ENCODE assay signal across 20 cellular contexts in genomic region chr1:56339786-56340465, GRCh38.
DNase-seq lines count a peak whose midpoint lies in the region; ATAC-seq, FAIRE-seq and TF ChIP-seq lines count a peak whose summit lies in the region.
"Had no signal": no experiment of that assay in that cellular context is flagged by ENCODE, and none has a peak within 500 bp of the region (broad histone marks: within the 10 kb centered on the region; RNA-seq: fewer than 3 reads in every experiment).

No MANE protein-coding gene starts in this region.

- H4K8ac ChIP-seq in IMR-90 (ENCODE audit: low read depth in 2 of 2, low read length in 2 of 2) (no peak overlapping the region), H1 (ENCODE audit: extremely low read depth, insufficient read depth, low read length) (no peak overlapping the region)

- H2AK5ac ChIP-seq in IMR-90 (ENCODE audit: low read depth, low read length) (peak overlapping the region; percentile 33; the same call in 1 of the 2 replicates), H1 (ENCODE audit: low read depth, low read length) (no peak overlapping the region)

- no peaks in the 10 kb centered on the region for H3F3A ChIP-seq in PC-9 (ENCODE audit: insufficient read depth, low read depth)

- H3K27ac ChIP-seq in IMR-90 (ENCODE audit: insufficient read depth, low read length) = no peak overlapping the region
- H3K27ac ChIP-seq in PC-9 = peak overlapping the region; percentile 10; the same call in 1 of the 2 replicates
- no peak overlapping the region for H3K27ac ChIP-seq in H1 (ENCODE audit: low read depth, low read length)
- H3K27ac ChIP-seq in psoas muscle = peak overlapping the region; percentile 38
- H3K27ac ChIP-seq in esophagus squamous epithelium = no peak overlapping the region
- H3K27ac ChIP-seq: SJCRH30 had no signal

- H3K79me1 ChIP-seq in IMR-90 (ENCODE audit: low read depth in 1 of 2, low read length in 2 of 2) (no peaks in the 10 kb centered on the region), H1 (ENCODE audit: low read depth, low read length) (no peaks in the 10 kb centered on the region)

- no peak overlapping the region for H3K4me3 Mint-ChIP-seq in activated naive CD8-positive, alpha-beta T cell treated with anti-CD3 and anti-CD28 coated beads for 36 hours
- no peak overlapping the region for H3K4me3 Mint-ChIP-seq in activated naive CD8-positive, alpha-beta T cell treated with anti-CD3 and anti-CD28 coated beads, Interleukin-2, amount 50 U/mL, for 24 hours
- H3K4me3 Mint-ChIP-seq: CD4-positive, CD25-positive, alpha-beta regulatory T cell; HFFc6; T-cell had no signal

- no peak overlapping the region for H3K27ac Mint-ChIP-seq in activated naive CD8-positive, alpha-beta T cell treated with anti-CD3 and anti-CD28 coated beads for 36 hours
- no peak overlapping the region for H3K27ac Mint-ChIP-seq in activated naive CD8-positive, alpha-beta T cell treated with anti-CD3 and anti-CD28 coated beads, Interleukin-2, amount 50 U/mL, for 24 hours
- H3K27ac Mint-ChIP-seq: CD4-positive, CD25-positive, alpha-beta regulatory T cell; HFFc6; T-cell had no signal

- H2BK12ac ChIP-seq in H1 (ENCODE audit: low read depth, low read length) = peak overlapping the region; percentile 81; the same call in 1 of the 2 replicates

- TF ChIP-seq POLR2A in IMR-90 (IDR thresholded peaks at IDR 0.05; ENCODE audit: low read depth, low read length) = no peak
- TF ChIP-seq POLR2A in H1 (IDR thresholded peaks at IDR 0.05; ENCODE audit: control extremely low read depth in 1 of 2, low read depth in 2 of 2, low read length in 2 of 2) = no peak
- TF ChIP-seq POLR2A in esophagus squamous epithelium (IDR thresholded peaks at IDR 0.05) = no peak

- no peak overlapping the region for H2BK15ac ChIP-seq in IMR-90 (ENCODE audit: low read depth, low read length)
- no peak overlapping the region for H2BK15ac ChIP-seq in H1 (ENCODE audit: low read length)

- FAIRE-seq in H1 (lab: Jason Lieb, UNC) = no peak

- H3K4ac ChIP-seq in IMR-90 (ENCODE audit: low read depth, low read length) = no peak overlapping the region
- no peak overlapping the region for H3K4ac ChIP-seq in H1 (replicated peaks; ENCODE audit: insufficient read length, low read depth, low read length)

- peaks cover 2% of the 10 kb centered on the region for H3K4me1 ChIP-seq in IMR-90 (ENCODE audit: control insufficient read depth, insufficient read depth, low read length)
- H3K4me1 ChIP-seq in PC-9 (replicated peaks; ENCODE audit: insufficient read depth) = peaks cover 21% of the 10 kb centered on the region
- H3K4me1 ChIP-seq in H1 (replicated peaks in 1 of 4; ENCODE audit: control insufficient read depth in 3 of 4, insufficient read depth in 4 of 4, low read length in 3 of 4) = peaks cover 0 to 3% (median 1%) of the 10 kb centered on the region in 4 experiments; a peak in 1 of 7 replicates
- H3K4me1 ChIP-seq in psoas muscle = peaks cover 22% of the 10 kb centered on the region
- H3K4me1 ChIP-seq in esophagus squamous epithelium = no peaks in the 10 kb centered on the region
- H3K4me1 ChIP-seq: SJCRH30 had no signal

- H4K5ac ChIP-seq in IMR-90 (ENCODE audit: low read depth, low read length) (no peak overlapping the region), H1 (ENCODE audit: insufficient read length, low read depth, low read length) (no peak overlapping the region)

- TF ChIP-seq CTCF in IMR-90 (conservative IDR thresholded peaks at IDR 0.05; ENCODE audit: low read depth, low read length) (no peak), PC-9 (conservative IDR thresholded peaks at IDR 0.05) (no peak), H1 (IDR thresholded peaks at IDR 0.05; ENCODE audit: control extremely low read depth in 1 of 3, insufficient read depth in 1 of 3, low read depth in 1 of 3, low read length in 3 of 3) (no peak), psoas muscle (IDR thresholded peaks at IDR 0.05) (no peak), esophagus squamous epithelium (IDR thresholded peaks at IDR 0.05) (no peak)

- BruUV-seq in IMR-90 (replicated peaks; lab: Mats Ljungman, UMichigan) (no TSS peak), PC-9 (replicated peaks; lab: Mats Ljungman, UMichigan) (no TSS peak)

- H4K91ac ChIP-seq in IMR-90 (ENCODE audit: insufficient read depth, low read depth, low read length) (no peak overlapping the region; the same call in 1 of the 2 replicates), H1 (replicated peaks; ENCODE audit: insufficient read length, low read length) (no peak overlapping the region)

- DNase-seq in IMR-90 = no peak
- no peak for DNase-seq in PC-9
- DNase-seq in H1 (ENCODE audit: low read depth in 1 of 2, low spot score in 2 of 2) = no peak
- no peak for DNase-seq in psoas muscle
- no peak for DNase-seq in esophagus squamous epithelium (lab: John Stamatoyannopoulos, UW)
- DNase-seq in activated naive CD8-positive, alpha-beta T cell treated with anti-CD3 and anti-CD28 coated beads for 36 hours = no peak
- DNase-seq in activated naive CD8-positive, alpha-beta T cell treated with anti-CD3 and anti-CD28 coated beads, Interleukin-2, amount 50 U/mL, for 24 hours = no peak
- DNase-seq: CD4-positive, CD25-positive, alpha-beta regulatory T cell; GDM1; H7; HFFc6; KG1; NCI-H1092; NCI-H1436 treated with DMSO at 0.1 percent for 48 hours; NCI-H1930; NCI-H2171 treated with DMSO at 0.1 percent for 48 hours; NCI-H526 treated with DMSO at 0.1 percent for 48 hours; OCI-M1; SJCRH30; T-cell had no signal

- no peak for ATAC-seq in IMR-90 (ENCODE audit: low read depth)
- peak; percentile 75 to 89 (median 81) for ATAC-seq in psoas muscle
- no peak for ATAC-seq in activated naive CD8-positive, alpha-beta T cell treated with anti-CD3 and anti-CD28 coated beads, Interleukin-2, amount 50 U/mL, for 24 hours
- ATAC-seq: T-cell had no signal

- no peaks in the 10 kb centered on the region for H3K79me2 ChIP-seq in PC-9 (ENCODE audit: low read depth)
- no peaks in the 10 kb centered on the region for H3K79me2 ChIP-seq in H1 (ENCODE audit: control insufficient read depth in 1 of 2, insufficient read depth in 2 of 2, low read length in 2 of 2)

- dilution Hi-C loops in IMR-90 (cut with HindIII; ENCODE audit: low sequenced_read_pairs, unreplicated experiment) = no loop called here

- H2BK120ac ChIP-seq in IMR-90 (ENCODE audit: low read depth, low read length) (no peak overlapping the region), H1 (replicated peaks; ENCODE audit: low read depth, low read length) (no peak overlapping the region)

- no peaks in the 10 kb centered on the region for H3K36me3 ChIP-seq in IMR-90 (ENCODE audit: control insufficient read depth, insufficient read depth, low read length)
- no peaks in the 10 kb centered on the region for H3K36me3 ChIP-seq in PC-9 (ENCODE audit: low read depth)
- no peaks in the 10 kb centered on the region for H3K36me3 ChIP-seq in H1 (ENCODE audit: control insufficient read depth in 2 of 4, insufficient read depth in 4 of 4, low read length in 3 of 4)
- H3K36me3 ChIP-seq in psoas muscle (ENCODE audit: insufficient read depth in 1 of 2, low read depth in 1 of 2) = no peaks in the 10 kb centered on the region
- H3K36me3 ChIP-seq in esophagus squamous epithelium = no peaks in the 10 kb centered on the region
- H3K36me3 ChIP-seq: SJCRH30 had no signal

- H3K14ac ChIP-seq in IMR-90 (replicated peaks; ENCODE audit: low read depth, low read length) (no peak overlapping the region), H1 (ENCODE audit: insufficient read length) (no peak overlapping the region)

- POLR2A ChIA-PET in IMR-90 (lab: Charles Lee; ENCODE audit: unreplicated experiment) = no interaction called here
- POLR2A ChIA-PET in PC-9 (lab: Charles Lee; ENCODE audit: unreplicated experiment) = no interaction called here
- POLR2A ChIA-PET in H1 (lab: Charles Lee; ENCODE audit: partially characterized antibody) = no interaction called here

- H2BK20ac ChIP-seq in IMR-90 (ENCODE audit: low read depth, low read length) (no peak overlapping the region), H1 (ENCODE audit: low read length) (no peak overlapping the region)

- no peaks in the 10 kb centered on the region for H3K9me3 Mint-ChIP-seq in activated naive CD8-positive, alpha-beta T cell treated with anti-CD3 and anti-CD28 coated beads for 36 hours
- peaks cover 6% of the 10 kb centered on the region for H3K9me3 Mint-ChIP-seq in activated naive CD8-positive, alpha-beta T cell treated with anti-CD3 and anti-CD28 coated beads, Interleukin-2, amount 50 U/mL, for 24 hours

- H2AK9ac ChIP-seq in IMR-90 (replicated peaks; ENCODE audit: low read depth, low read length, poor library complexity) = peak overlapping the region; percentile 74

- no peaks in the 10 kb centered on the region for H4K20me1 ChIP-seq in IMR-90 (ENCODE audit: insufficient read depth, low read length)
- H4K20me1 ChIP-seq in PC-9 (ENCODE audit: insufficient read depth) = no peaks in the 10 kb centered on the region
- H4K20me1 ChIP-seq in H1 (replicated peaks in 1 of 2; ENCODE audit: control insufficient read depth in 1 of 2, insufficient read depth in 2 of 2, low read length in 2 of 2) = no peaks in the 10 kb centered on the region

- H2BK5ac ChIP-seq in IMR-90 (ENCODE audit: low read depth, low read length, poor library complexity, severe bottlenecking) (no peak overlapping the region), H1 (ENCODE audit: low read depth, low read length) (no peak overlapping the region)

- no peaks in the 10 kb centered on the region for H3K27me3 Mint-ChIP-seq in activated naive CD8-positive, alpha-beta T cell treated with anti-CD3 and anti-CD28 coated beads for 36 hours
- peaks cover 5% of the 10 kb centered on the region for H3K27me3 Mint-ChIP-seq in activated naive CD8-positive, alpha-beta T cell treated with anti-CD3 and anti-CD28 coated beads, Interleukin-2, amount 50 U/mL, for 24 hours
- H3K27me3 Mint-ChIP-seq: CD4-positive, CD25-positive, alpha-beta regulatory T cell had no signal

- no peak overlapping the region for H3K9ac ChIP-seq in IMR-90 (ENCODE audit: low read depth, low read length)
- H3K9ac ChIP-seq in H1 (replicated peaks in 1 of 4; ENCODE audit: extremely low read depth in 1 of 4, low read depth in 3 of 4, low read length in 3 of 4) = no peak overlapping the region

- H3K23me2 ChIP-seq in H1 (ENCODE audit: low read depth, low read length) = no peaks in the 10 kb centered on the region

- no peaks in the 10 kb centered on the region for H3K36me3 Mint-ChIP-seq in activated naive CD8-positive, alpha-beta T cell treated with anti-CD3 and anti-CD28 coated beads for 36 hours
- no peaks in the 10 kb centered on the region for H3K36me3 Mint-ChIP-seq in activated naive CD8-positive, alpha-beta T cell treated with anti-CD3 and anti-CD28 coated beads, Interleukin-2, amount 50 U/mL, for 24 hours (ENCODE audit: low read depth)
- H3K36me3 Mint-ChIP-seq: CD4-positive, CD25-positive, alpha-beta regulatory T cell; T-cell had no signal

- H3K18ac ChIP-seq in IMR-90 (ENCODE audit: low read depth, low read length) = no peak overlapping the region
- H3K18ac ChIP-seq in H1 (ENCODE audit: extremely low read depth, low read length) = no peak overlapping the region

- no peaks in the 10 kb centered on the region for H3K4me1 Mint-ChIP-seq in activated naive CD8-positive, alpha-beta T cell treated with anti-CD3 and anti-CD28 coated beads for 36 hours
- H3K4me1 Mint-ChIP-seq in activated naive CD8-positive, alpha-beta T cell treated with anti-CD3 and anti-CD28 coated beads, Interleukin-2, amount 50 U/mL, for 24 hours = no peaks in the 10 kb centered on the region
- H3K4me1 Mint-ChIP-seq: CD4-positive, CD25-positive, alpha-beta regulatory T cell; T-cell had no signal

- TF ChIP-seq RAD21 in IMR-90 (IDR thresholded peaks at IDR 0.05; ENCODE audit: low read length) (no peak), H1 (IDR thresholded peaks at IDR 0.05 in 1 of 2, conservative IDR thresholded peaks at IDR 0.05 in 1 of 2; ENCODE audit: low read depth in 2 of 2, low read length in 2 of 2) (no peak)

- H3K9me2 ChIP-seq in PC-9 (ENCODE audit: insufficient read depth) = no peaks in the 10 kb centered on the region

- CTCF ChIA-PET in IMR-90 (lab: Yijun Ruan, JAX) = no interaction called here
- CTCF ChIA-PET in PC-9 (lab: Charles Lee) = no interaction called here
- CTCF ChIA-PET in H1 (lab: Charles Lee; ENCODE audit: partially characterized antibody) = no interaction called here

- intact Hi-C loops in IMR-90 (cut with micrococcal nuclease) (no loop called here), PC-9 (cut with micrococcal nuclease; ENCODE audit: unreplicated experiment) (no loop called here), psoas muscle (cut with DNase I) (loop anchor here in 1 of 2 donors (5.0 kb wide), 1 partner anchor 83 kb away; no protein-coding TSS in a partner anchor), esophagus squamous epithelium (cut with DNase I) (no loop called here)

- no peak overlapping the region for H3K4me2 ChIP-seq in IMR-90 (ENCODE audit: low read depth, low read length)
- peak overlapping the region; percentile 36 for H3K4me2 ChIP-seq in PC-9
- no peak overlapping the region for H3K4me2 ChIP-seq in H1 (ENCODE audit: insufficient read depth in 1 of 2, low read depth in 2 of 2, low read length in 2 of 2)

- H3K56ac ChIP-seq in IMR-90 (ENCODE audit: extremely low read depth, insufficient read depth, low read length) (no peak overlapping the region), H1 (replicated peaks; ENCODE audit: insufficient read length, low read depth, low read length) (no peak overlapping the region)

- H3K23ac ChIP-seq in IMR-90 (ENCODE audit: low read depth, low read length) = 0 out of 2 replicates have a peak overlapping the region, but pooled peaks have one; percentile 3
- H3K23ac ChIP-seq in H1 (ENCODE audit: insufficient read length) = no peak overlapping the region

- WGBS in IMR-90 (ENCODE audit: extremely low coverage in 2 of 2, insufficient read length in 1 of 2), 2 experiments = no CpG with 5 or more reads among the region's 6 CpGs
- 87% methylated on average over 6 of the region's 6 CpGs; no CpG with 5 or more reads in 1 of the 2 experiments for whole genome bisulfite sequencing in H1 (ENCODE audit: extremely low coverage in 1 of 2, insufficient coverage in 1 of 2, insufficient read length in 1 of 2, insufficient replicate concordance in 2 of 2, low coverage in 1 of 2, low lambda C conversion rate in 2 of 2, missing lambda C conversion rate in 1 of 2), 2 experiments
- WGBS in psoas muscle, 3 donors = 49 to 79% (median 60%) methylated on average over 6 of the region's 6 CpGs
- WGBS in esophagus squamous epithelium, 2 donors = 76 to 95% methylated on average over 5 to 6 of the region's 6 CpGs

- H2AFZ ChIP-seq in IMR-90 (replicated peaks; ENCODE audit: low read length, poor library complexity) (no peak overlapping the region), PC-9 (peak overlapping the region; percentile 33; the same call in 1 of the 2 replicates), H1 (ENCODE audit: low read length) (no peak overlapping the region)

- peaks cover 12% of the 10 kb centered on the region; the same call in 1 of the 2 replicates for H3K9me1 ChIP-seq in IMR-90 (ENCODE audit: insufficient read depth, low read length)

- TF ChIP-seq EP300 in H1 (IDR thresholded peaks at IDR 0.05; ENCODE audit: borderline replicate concordance in 1 of 2, low read depth in 2 of 2, low read length in 2 of 2) = no peak

- H3K9me3 ChIP-seq in IMR-90 (ENCODE audit: control insufficient read depth, insufficient read depth, low read length) (no peaks in the 10 kb centered on the region), PC-9 (ENCODE audit: insufficient read depth, low read depth) (no peaks in the 10 kb centered on the region), H1 (ENCODE audit: insufficient read depth in 2 of 2, low read depth in 1 of 2, low read length in 1 of 2) (0 out of 4 replicates have a peak, but pooled peaks cover 0 to 3% of the 10 kb centered on the region in 2 experiments), psoas muscle (peaks cover 4% of the 10 kb centered on the region), esophagus squamous epithelium (no peaks in the 10 kb centered on the region)
- H3K9me3 ChIP-seq: SJCRH30 had no signal

- H3K4me3 ChIP-seq in IMR-90 (ENCODE audit: insufficient read depth, low read depth, low read length) = no peak overlapping the region
- H3K4me3 ChIP-seq in PC-9 = no peak overlapping the region
- H3K4me3 ChIP-seq in H1 (ENCODE audit: extremely low read depth in 1 of 4, insufficient read depth in 2 of 4, low read depth in 3 of 4, low read length in 4 of 4) = no peak overlapping the region
- no peak overlapping the region for H3K4me3 ChIP-seq in psoas muscle
- H3K4me3 ChIP-seq in esophagus squamous epithelium = no peak overlapping the region
- H3K4me3 ChIP-seq: SJCRH30 had no signal

- H3K27me3 ChIP-seq in IMR-90 (ENCODE audit: control insufficient read depth, insufficient read depth, low read length) = no peaks in the 10 kb centered on the region
- H3K27me3 ChIP-seq in PC-9 (ENCODE audit: insufficient read depth, low read depth) = no peaks in the 10 kb centered on the region
- no peaks in the 10 kb centered on the region for H3K27me3 ChIP-seq in H1 (replicated peaks in 1 of 4; ENCODE audit: control insufficient read depth in 3 of 4, extremely low read depth in 1 of 4, insufficient read depth in 3 of 4, low read length in 3 of 4)
- no peaks in the 10 kb centered on the region for H3K27me3 ChIP-seq in psoas muscle (ENCODE audit: insufficient read depth in 3 of 3, low read length in 2 of 3)
- no peaks in the 10 kb centered on the region for H3K27me3 ChIP-seq in esophagus squamous epithelium
- H3K27me3 ChIP-seq: SJCRH30 had no signal

- in situ Hi-C loops in IMR-90 (cut with MboI; ENCODE audit: low sequenced_read_pairs) = no loop called here

Comparison
In these comparisons a context has a peak if more than half of its experiments do, and no peak if none do; other contexts are left out.
1. ATAC-seq: peak in psoas muscle (4 of 4); none in IMR-90 (single experiment) and activated naive CD8-positive, alpha-beta T cell treated with anti-CD3 and anti-CD28 coated beads, Interleukin-2, amount 50 U/mL, for 24 hours (single experiment).
2. H3K27ac ChIP-seq: peak in PC-9 (single experiment) and psoas muscle (single experiment); none in IMR-90 (single experiment), H1 (single experiment) and esophagus squamous epithelium (0 of 4).